ENCODE assay signal across 25 cellular contexts in the genomic region with DNA sequence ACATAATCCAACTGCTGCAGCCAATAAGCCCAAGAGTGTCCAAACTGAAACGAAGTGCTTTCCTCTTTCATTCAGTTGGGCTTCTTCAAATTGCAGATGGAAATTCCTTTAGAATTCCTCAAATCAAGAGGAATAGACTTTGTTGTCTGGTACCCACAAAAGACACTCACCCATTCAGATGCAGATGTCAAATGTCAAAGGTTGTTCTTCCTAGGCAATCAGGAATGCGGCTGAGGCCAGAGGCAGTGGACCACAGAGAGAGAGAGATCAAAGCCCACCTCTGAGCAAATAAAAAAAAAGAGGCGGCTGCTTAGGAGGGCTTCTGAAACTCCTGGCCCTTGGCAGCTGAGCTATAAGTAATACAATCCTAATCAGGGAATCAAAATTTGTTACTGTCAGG.
"Had no signal": no experiment of that assay in that cellular context is flagged by ENCODE, and none has a peak within 500 bp of the region (broad histone marks: within the 10 kb centered on the region; RNA-seq: fewer than 3 reads in every experiment).

No MANE protein-coding gene starts in this region.

- H3K27me3 ChIP-seq: heart right ventricle, stomach, suprapubic skin, tibial nerve had no signal

- H3K36me3 ChIP-seq: heart right ventricle, stomach, suprapubic skin, tibial nerve had no signal

- H3K36me3 Mint-ChIP-seq: natural killer cell treated with Interleukin-12 subunit alpha and Interleukin-12 subunit beta and Interleukin-15 and Interleukin-18, amount 100 ng/mL, for 72 hours; stimulated activated memory B cell treated with anti-CD40 and anti-IgM and Interleukin-4, amounts not matched to agents 10 μg/mL and 1 μg/mL and 100 μg/mL, for 72 hours had no signal

- H3K4me3 ChIP-seq: coronary artery, heart right ventricle, skin epidermis, stomach, suprapubic skin, tibial nerve had no signal

- H3K4me1 Mint-ChIP-seq: activated CD4-positive, alpha-beta T cell treated with anti-CD3 and anti-CD28 coated beads, Interleukin-2, amount 10 ng/mL, durations not matched to agents 7 days and 5 days; stimulated activated memory B cell treated with anti-CD40 and anti-IgM and Interleukin-4, amounts not matched to agents 10 μg/mL and 1 μg/mL and 100 μg/mL, for 72 hours had no signal

- DNase-seq: activated CD4-positive, alpha-beta T cell treated with anti-CD3 and anti-CD28 coated beads, Interleukin-2, amount 10 ng/mL, durations not matched to agents 7 days and 5 days; activated CD4-positive, CD25-positive, alpha-beta regulatory T cell treated with anti-CD3 and anti-CD28 coated beads, Interleukin-2, amount 50 U/mL, for 72 hours; activated CD8-positive, alpha-beta T cell treated with anti-CD3 and anti-CD28 coated beads for 36 hours; activated gamma-delta T cell; activated naive CD4-positive, alpha-beta T cell treated with anti-CD3 and anti-CD28 coated beads, Interleukin-2, amount 50 U/mL, for 16 hours; activated naive CD8-positive, alpha-beta T cell treated with anti-CD3 and anti-CD28 coated beads, Interleukin-2, amount 50 U/mL, for 24 hours; cerebellar nuclear complex; effector CD4-positive, alpha-beta T cell; erythroblast; heart right ventricle; left ventricle myocardium superior; mammary epithelial cell; nucleus accumbens; right cardiac atrium; stimulated activated CD4-positive, alpha-beta T cell treated with anti-CD3 and anti-CD28 coated beads, Interleukin-2, amount 100 ng/mL, for 24 hours; stomach had no signal

- H3K27ac ChIP-seq: coronary artery, heart right ventricle, parathyroid adenoma, skin epidermis, stomach, suprapubic skin, tibial nerve, VCaP had no signal

- H3K9ac ChIP-seq: parathyroid adenoma had no signal

- H3K9me3 Mint-ChIP-seq: activated CD4-positive, alpha-beta T cell treated with anti-CD3 and anti-CD28 coated beads, Interleukin-2, amount 10 ng/mL, durations not matched to agents 7 days and 5 days; activated T-helper 1 cell treated with anti-CD3 and anti-CD28 coated beads, Interleukin-12 subunit alpha, Interleukin-12 subunit beta, Interleukin-2, Interleukin-4 antibody, amounts not matched to agents 30 ng/mL and 10 ng/mL and 1 ng/mL, durations not matched to agents 14 hours and 24 hours and 36 hours had no signal

- H2AFZ ChIP-seq: parathyroid adenoma had no signal

- H3K9me3 ChIP-seq: suprapubic skin, tibial nerve had no signal

- H3K79me2 ChIP-seq: parathyroid adenoma had no signal

- H3K4me1 ChIP-seq: heart right ventricle, parathyroid adenoma, stomach, suprapubic skin, tibial nerve had no signal

- H3K27ac Mint-ChIP-seq: activated CD4-positive, alpha-beta T cell treated with anti-CD3 and anti-CD28 coated beads, Interleukin-2, amount 10 ng/mL, durations not matched to agents 7 days and 5 days; activated CD8-positive, alpha-beta T cell treated with anti-CD3 and anti-CD28 coated beads for 36 hours; activated naive CD8-positive, alpha-beta T cell treated with anti-CD3 and anti-CD28 coated beads, Interleukin-2, amount 50 U/mL, for 24 hours; activated T-helper 1 cell treated with anti-CD3 and anti-CD28 coated beads, Interleukin-12 subunit alpha, Interleukin-12 subunit beta, Interleukin-2, Interleukin-4 antibody, amounts not matched to agents 30 ng/mL and 10 ng/mL and 1 ng/mL, durations not matched to agents 14 hours and 24 hours and 36 hours; natural killer cell treated with Interleukin-12 subunit alpha and Interleukin-12 subunit beta and Interleukin-15 and Interleukin-18, amount 100 ng/mL, for 72 hours; stimulated activated memory B cell treated with anti-CD40 and anti-IgM and Interleukin-4, amounts not matched to agents 10 μg/mL and 1 μg/mL and 100 μg/mL, for 72 hours had no signal

- H3K27me3 Mint-ChIP-seq: activated CD4-positive, alpha-beta T cell treated with anti-CD3 and anti-CD28 coated beads, Interleukin-2, amount 10 ng/mL, durations not matched to agents 7 days and 5 days; activated CD8-positive, alpha-beta T cell treated with anti-CD3 and anti-CD28 coated beads for 36 hours; activated naive CD8-positive, alpha-beta T cell treated with anti-CD3 and anti-CD28 coated beads, Interleukin-2, amount 50 U/mL, for 24 hours; natural killer cell treated with Interleukin-12 subunit alpha and Interleukin-12 subunit beta and Interleukin-15 and Interleukin-18, amount 100 ng/mL, for 72 hours; stimulated activated memory B cell treated with anti-CD40 and anti-IgM and Interleukin-4, amounts not matched to agents 10 μg/mL and 1 μg/mL and 100 μg/mL, for 72 hours had no signal

- ATAC-seq: activated CD8-positive, alpha-beta T cell treated with anti-CD3 and anti-CD28 coated beads for 36 hours; activated naive CD8-positive, alpha-beta T cell treated with anti-CD3 and anti-CD28 coated beads, Interleukin-2, amount 50 U/mL, for 24 hours; heart right ventricle; left ventricle myocardium superior; natural killer cell treated with Interleukin-12 subunit alpha and Interleukin-12 subunit beta and Interleukin-15 and Interleukin-18, amount 100 ng/mL, for 72 hours; right cardiac atrium; stimulated activated memory B cell treated with anti-CD40 and anti-IgM and Interleukin-4, amounts not matched to agents 10 μg/mL and 1 μg/mL and 100 μg/mL, for 72 hours had no signal

- H3K4me3 Mint-ChIP-seq: activated CD4-positive, alpha-beta T cell treated with anti-CD3 and anti-CD28 coated beads, Interleukin-2, amount 10 ng/mL, durations not matched to agents 7 days and 5 days; activated CD8-positive, alpha-beta T cell treated with anti-CD3 and anti-CD28 coated beads for 36 hours; activated naive CD8-positive, alpha-beta T cell treated with anti-CD3 and anti-CD28 coated beads, Interleukin-2, amount 50 U/mL, for 24 hours; activated T-helper 1 cell treated with anti-CD3 and anti-CD28 coated beads, Interleukin-12 subunit alpha, Interleukin-12 subunit beta, Interleukin-2, Interleukin-4 antibody, amounts not matched to agents 30 ng/mL and 10 ng/mL and 1 ng/mL, durations not matched to agents 14 hours and 24 hours and 36 hours; natural killer cell treated with Interleukin-12 subunit alpha and Interleukin-12 subunit beta and Interleukin-15 and Interleukin-18, amount 100 ng/mL, for 72 hours; stimulated activated memory B cell treated with anti-CD40 and anti-IgM and Interleukin-4, amounts not matched to agents 10 μg/mL and 1 μg/mL and 100 μg/mL, for 72 hours had no signal
